Comparison of ENCODE assay signal across 1 cellular context in the genomic region with DNA sequence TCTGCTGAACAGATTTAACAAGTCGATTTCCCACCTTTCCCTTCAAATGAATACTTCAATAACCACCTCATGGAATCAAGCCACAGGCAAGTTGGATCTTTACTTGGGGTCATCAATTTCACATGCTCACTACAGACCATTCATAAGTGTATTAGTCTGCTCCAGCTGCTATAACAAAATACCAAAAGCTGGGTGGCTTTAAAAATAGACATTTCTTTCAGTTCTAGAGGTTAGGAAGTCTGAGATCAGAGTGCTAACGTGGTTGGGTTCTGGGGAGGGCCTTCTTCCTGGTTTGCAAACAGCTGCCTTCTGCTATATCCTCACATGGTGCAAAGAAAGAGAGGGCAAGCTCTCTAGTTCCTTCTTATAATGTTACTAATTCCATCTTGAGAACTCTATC.
TF ChIP-seq lines count a peak whose summit lies in the region.

No MANE protein-coding gene starts in this region.

TF ChIP-seq in GM23338, 12 proteins besides CTCF, POLR2A, EP300 and RAD21:
- TF ChIP-seq, protein P1, sequence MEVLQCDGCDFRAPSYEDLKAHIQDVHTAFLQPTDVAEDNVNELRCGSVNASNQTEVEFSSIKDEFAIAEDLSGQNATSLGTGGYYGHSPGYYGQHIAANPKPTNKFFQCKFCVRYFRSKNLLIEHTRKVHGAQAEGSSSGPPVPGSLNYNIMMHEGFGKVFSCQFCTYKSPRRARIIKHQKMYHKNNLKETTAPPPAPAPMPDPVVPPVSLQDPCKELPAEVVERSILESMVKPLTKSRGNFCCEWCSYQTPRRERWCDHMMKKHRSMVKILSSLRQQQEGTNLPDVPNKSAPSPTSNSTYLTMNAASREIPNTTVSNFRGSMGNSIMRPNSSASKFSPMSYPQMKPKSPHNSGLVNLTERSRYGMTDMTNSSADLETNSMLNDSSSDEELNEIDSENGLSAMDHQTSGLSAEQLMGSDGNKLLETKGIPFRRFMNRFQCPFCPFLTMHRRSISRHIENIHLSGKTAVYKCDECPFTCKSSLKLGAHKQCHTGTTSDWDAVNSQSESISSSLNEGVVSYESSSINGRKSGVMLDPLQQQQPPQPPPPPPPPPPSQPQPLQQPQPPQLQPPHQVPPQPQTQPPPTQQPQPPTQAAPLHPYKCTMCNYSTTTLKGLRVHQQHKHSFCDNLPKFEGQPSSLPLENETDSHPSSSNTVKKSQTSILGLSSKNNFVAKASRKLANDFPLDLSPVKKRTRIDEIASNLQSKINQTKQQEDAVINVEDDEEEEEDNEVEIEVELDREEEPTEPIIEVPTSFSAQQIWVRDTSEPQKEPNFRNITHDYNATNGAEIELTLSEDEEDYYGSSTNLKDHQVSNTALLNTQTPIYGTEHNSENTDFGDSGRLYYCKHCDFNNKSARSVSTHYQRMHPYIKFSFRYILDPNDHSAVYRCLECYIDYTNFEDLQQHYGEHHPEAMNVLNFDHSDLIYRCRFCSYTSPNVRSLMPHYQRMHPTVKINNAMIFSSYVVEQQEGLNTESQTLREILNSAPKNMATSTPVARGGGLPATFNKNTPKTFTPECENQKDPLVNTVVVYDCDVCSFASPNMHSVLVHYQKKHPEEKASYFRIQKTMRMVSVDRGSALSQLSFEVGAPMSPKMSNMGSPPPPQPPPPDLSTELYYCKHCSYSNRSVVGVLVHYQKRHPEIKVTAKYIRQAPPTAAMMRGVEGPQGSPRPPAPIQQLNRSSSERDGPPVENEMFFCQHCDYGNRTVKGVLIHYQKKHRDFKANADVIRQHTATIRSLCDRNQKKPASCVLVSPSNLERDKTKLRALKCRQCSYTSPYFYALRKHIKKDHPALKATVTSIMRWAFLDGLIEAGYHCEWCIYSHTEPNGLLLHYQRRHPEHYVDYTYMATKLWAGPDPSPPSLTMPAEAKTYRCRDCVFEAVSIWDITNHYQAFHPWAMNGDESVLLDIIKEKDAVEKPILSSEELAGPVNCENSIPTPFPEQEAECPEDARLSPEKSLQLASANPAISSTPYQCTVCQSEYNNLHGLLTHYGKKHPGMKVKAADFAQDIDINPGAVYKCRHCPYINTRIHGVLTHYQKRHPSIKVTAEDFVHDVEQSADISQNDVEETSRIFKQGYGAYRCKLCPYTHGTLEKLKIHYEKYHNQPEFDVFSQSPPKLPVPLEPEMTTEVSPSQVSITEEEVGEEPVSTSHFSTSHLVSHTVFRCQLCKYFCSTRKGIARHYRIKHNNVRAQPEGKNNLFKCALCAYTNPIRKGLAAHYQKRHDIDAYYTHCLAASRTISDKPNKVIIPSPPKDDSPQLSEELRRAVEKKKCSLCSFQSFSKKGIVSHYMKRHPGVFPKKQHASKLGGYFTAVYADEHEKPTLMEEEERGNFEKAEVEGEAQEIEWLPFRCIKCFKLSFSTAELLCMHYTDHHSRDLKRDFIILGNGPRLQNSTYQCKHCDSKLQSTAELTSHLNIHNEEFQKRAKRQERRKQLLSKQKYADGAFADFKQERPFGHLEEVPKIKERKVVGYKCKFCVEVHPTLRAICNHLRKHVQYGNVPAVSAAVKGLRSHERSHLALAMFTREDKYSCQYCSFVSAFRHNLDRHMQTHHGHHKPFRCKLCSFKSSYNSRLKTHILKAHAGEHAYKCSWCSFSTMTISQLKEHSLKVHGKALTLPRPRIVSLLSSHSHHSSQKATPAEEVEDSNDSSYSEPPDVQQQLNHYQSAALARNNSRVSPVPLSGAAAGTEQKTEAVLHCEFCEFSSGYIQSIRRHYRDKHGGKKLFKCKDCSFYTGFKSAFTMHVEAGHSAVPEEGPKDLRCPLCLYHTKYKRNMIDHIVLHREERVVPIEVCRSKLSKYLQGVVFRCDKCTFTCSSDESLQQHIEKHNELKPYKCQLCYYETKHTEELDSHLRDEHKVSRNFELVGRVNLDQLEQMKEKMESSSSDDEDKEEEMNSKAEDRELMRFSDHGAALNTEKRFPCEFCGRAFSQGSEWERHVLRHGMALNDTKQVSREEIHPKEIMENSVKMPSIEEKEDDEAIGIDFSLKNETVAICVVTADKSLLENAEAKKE (CRISPR knock-in tag; IDR thresholded peaks at IDR 0.05) = no peak
- TF ChIP-seq EZH2 (IDR thresholded peaks at IDR 0.05; ENCODE audit: low read depth, unreplicated experiment) (no peak), STAT1 (IDR thresholded peaks at IDR 0.05; ENCODE audit: unreplicated experiment) (no peak), ZNF114 (CRISPR knock-in tag; IDR thresholded peaks at IDR 0.05) (no peak), POLR2AphosphoS5 (IDR thresholded peaks at IDR 0.05; ENCODE audit: low read depth) (no peak), EZH2phosphoT487 (IDR thresholded peaks at IDR 0.05; ENCODE audit: unreplicated experiment) (no peak)
- TF ChIP-seq, protein P2, sequence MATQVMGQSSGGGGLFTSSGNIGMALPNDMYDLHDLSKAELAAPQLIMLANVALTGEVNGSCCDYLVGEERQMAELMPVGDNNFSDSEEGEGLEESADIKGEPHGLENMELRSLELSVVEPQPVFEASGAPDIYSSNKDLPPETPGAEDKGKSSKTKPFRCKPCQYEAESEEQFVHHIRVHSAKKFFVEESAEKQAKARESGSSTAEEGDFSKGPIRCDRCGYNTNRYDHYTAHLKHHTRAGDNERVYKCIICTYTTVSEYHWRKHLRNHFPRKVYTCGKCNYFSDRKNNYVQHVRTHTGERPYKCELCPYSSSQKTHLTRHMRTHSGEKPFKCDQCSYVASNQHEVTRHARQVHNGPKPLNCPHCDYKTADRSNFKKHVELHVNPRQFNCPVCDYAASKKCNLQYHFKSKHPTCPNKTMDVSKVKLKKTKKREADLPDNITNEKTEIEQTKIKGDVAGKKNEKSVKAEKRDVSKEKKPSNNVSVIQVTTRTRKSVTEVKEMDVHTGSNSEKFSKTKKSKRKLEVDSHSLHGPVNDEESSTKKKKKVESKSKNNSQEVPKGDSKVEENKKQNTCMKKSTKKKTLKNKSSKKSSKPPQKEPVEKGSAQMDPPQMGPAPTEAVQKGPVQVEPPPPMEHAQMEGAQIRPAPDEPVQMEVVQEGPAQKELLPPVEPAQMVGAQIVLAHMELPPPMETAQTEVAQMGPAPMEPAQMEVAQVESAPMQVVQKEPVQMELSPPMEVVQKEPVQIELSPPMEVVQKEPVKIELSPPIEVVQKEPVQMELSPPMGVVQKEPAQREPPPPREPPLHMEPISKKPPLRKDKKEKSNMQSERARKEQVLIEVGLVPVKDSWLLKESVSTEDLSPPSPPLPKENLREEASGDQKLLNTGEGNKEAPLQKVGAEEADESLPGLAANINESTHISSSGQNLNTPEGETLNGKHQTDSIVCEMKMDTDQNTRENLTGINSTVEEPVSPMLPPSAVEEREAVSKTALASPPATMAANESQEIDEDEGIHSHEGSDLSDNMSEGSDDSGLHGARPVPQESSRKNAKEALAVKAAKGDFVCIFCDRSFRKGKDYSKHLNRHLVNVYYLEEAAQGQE (IDR thresholded peaks at IDR 0.05; ENCODE audit: unreplicated experiment) = no peak
